Comparison of ENCODE assay signal across 1 cellular context in the genomic region with DNA sequence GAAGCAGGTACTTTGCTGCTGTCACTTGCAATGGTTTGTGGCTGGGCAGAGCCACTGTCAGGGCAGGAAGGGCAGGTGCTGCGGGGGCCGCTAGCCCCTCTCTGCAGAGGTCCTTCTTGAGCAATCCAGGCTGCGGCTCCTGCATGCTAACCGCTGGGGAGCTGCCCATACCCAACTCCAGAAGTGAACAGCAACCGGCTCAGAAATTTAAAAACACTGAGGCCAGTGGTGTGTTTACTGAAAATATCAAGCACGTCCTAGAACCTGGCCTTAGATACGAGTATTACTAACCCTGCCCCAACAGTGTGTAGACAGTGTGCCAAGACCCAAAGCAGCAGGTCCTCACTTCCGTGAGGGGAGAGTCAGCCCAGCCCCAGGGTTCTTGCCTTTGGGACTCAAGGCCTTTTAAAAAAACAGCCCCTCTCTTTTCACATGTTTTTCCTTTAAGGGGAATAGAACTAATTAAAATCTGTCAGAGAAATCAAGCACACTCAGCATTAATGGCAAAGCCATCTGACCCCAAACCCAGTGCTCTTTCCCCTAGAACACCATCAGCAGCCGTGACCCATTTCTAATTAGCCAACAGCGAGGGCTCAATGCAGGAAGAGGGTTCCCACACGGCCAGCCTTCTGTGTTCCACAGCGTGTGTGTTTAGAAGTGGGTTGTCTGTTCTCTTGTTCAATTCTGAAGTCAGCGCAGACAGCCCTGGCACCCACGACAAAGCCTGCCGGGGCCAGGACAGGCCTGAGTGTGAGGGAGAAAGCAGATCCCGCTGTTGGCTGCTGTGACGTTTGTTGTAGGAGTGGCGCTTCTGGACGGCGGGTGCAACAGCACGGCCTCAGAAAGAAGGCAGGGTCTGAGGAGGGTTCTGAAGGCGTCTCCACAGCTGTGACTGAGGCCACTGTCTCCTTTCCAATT.
TF ChIP-seq lines count a peak whose summit lies in the region.

No MANE protein-coding gene starts in this region.

TF ChIP-seq in H1, 55 proteins besides CTCF, POLR2A, EP300 and RAD21 (continued from another document):
- TF ChIP-seq POU5F1 (IDR thresholded peaks at IDR 0.05; ENCODE audit: low read depth, low read length): no peak
- no peak for TF ChIP-seq POLR2AphosphoS5 (IDR thresholded peaks at IDR 0.05; ENCODE audit: low read depth, low read length)
- TF ChIP-seq CTBP2 (IDR thresholded peaks at IDR 0.05; ENCODE audit: borderline replicate concordance, insufficient read depth, insufficient read length, low read length): no peak
